8 cellular contexts compared by ENCODE assay signal in genomic region chr4:37977471-37978452, GRCh38. TPM values are rescaled to one million over a fixed set of nuclear protein-coding genes. Genes with fewer than 3 reads are reported as not detected.
A peak's percentile ranks its signal among the peaks of the same experiment; 100 is the strongest.
DNase-seq lines count a peak whose midpoint lies in the region; ATAC-seq lines count a peak whose summit lies in the region.

No MANE protein-coding gene starts in this region.

- peak overlapping the region; percentile 73 for H2BK5ac ChIP-seq in mesenchymal stem cell (ENCODE audit: low read depth, low read length, poor library complexity, severe bottlenecking)

- no peaks in the 10 kb centered on the region for H3K9me3 ChIP-seq in effector memory CD4-positive, alpha-beta T cell (ENCODE audit: control insufficient read depth, low read length)
- H3K9me3 ChIP-seq in mesenchymal stem cell (ENCODE audit: control insufficient read depth, low read length) = no peaks in the 10 kb centered on the region

- H2AFZ ChIP-seq in mesenchymal stem cell (ENCODE audit: low read depth, low read length) = peak overlapping the region; percentile 69

- peaks cover 10% of the 10 kb centered on the region for H3K4me1 ChIP-seq in effector memory CD4-positive, alpha-beta T cell (ENCODE audit: control insufficient read depth, insufficient read depth, low read length, poor library complexity, severe bottlenecking)
- H3K4me1 ChIP-seq in mesenchymal stem cell (ENCODE audit: control insufficient read depth, insufficient read depth, low read depth, low read length) = peaks cover 8% of the 10 kb centered on the region

- peak overlapping the region in 1 of 2 experiments; percentile 88 for H2BK12ac ChIP-seq in mesenchymal stem cell (ENCODE audit: low read length in 2 of 2)

- H3K4me2 ChIP-seq in mesenchymal stem cell (ENCODE audit: low read length, poor library complexity, severe bottlenecking) = peak overlapping the region; percentile 60

- H3K9ac ChIP-seq in mesenchymal stem cell (ENCODE audit: low read length) = peak overlapping the region; percentile 77

- H2BK120ac ChIP-seq in mesenchymal stem cell (ENCODE audit: low read depth, low read length) = peak overlapping the region; percentile 94

- no peak overlapping the region for H4K91ac ChIP-seq in mesenchymal stem cell (ENCODE audit: low read length)

- peak overlapping the region in 1 of 2 experiments; percentile 29 for H3K14ac ChIP-seq in mesenchymal stem cell (ENCODE audit: low read length in 2 of 2)

- H2AK5ac ChIP-seq in mesenchymal stem cell (ENCODE audit: low read length, severe bottlenecking) = no peak overlapping the region

- peaks cover 9% of the 10 kb centered on the region for H3K79me1 ChIP-seq in mesenchymal stem cell (replicated peaks; ENCODE audit: low read length, poor library complexity, severe bottlenecking)

- peak overlapping the region in 1 of 2 experiments; percentile 78 for H3K23ac ChIP-seq in mesenchymal stem cell (ENCODE audit: low read length in 2 of 2)

- WGBS in mesenchymal stem cell = 4% methylated on average over 46 of the region's 81 CpGs

- H3K18ac ChIP-seq in mesenchymal stem cell (ENCODE audit: low read depth in 1 of 2, low read length in 2 of 2) = peak overlapping the region; percentile 83 to 87

- H4K8ac ChIP-seq in mesenchymal stem cell (ENCODE audit: low read length) = no peak overlapping the region

- peak; percentile 74 for ATAC-seq in HG02798 (IDR thresholded peaks at IDR 0.05; ENCODE audit: poor library complexity, unreplicated experiment)

- H3K4ac ChIP-seq in mesenchymal stem cell (ENCODE audit: low read depth in 1 of 2, low read length in 2 of 2) = peak overlapping the region; percentile 74 to 93

- H3K36me3 ChIP-seq in effector memory CD4-positive, alpha-beta T cell (ENCODE audit: control insufficient read depth, insufficient read depth, low read length) = no peaks in the 10 kb centered on the region
- H3K36me3 ChIP-seq in mesenchymal stem cell (ENCODE audit: control insufficient read depth in 1 of 2, insufficient read depth in 2 of 2, low read depth in 1 of 2, low read length in 2 of 2) = no peaks in the 10 kb centered on the region

- DNase-seq in NCI-H748 (lab: John Stamatoyannopoulos, UW; ENCODE audit: unreplicated experiment) (peak; percentile 65), NCI-H748 treated with DMSO at 0.1 percent for 48 hours (lab: John Stamatoyannopoulos, UW) (no peak), NCI-H460 (ENCODE audit: extremely low read depth, low read depth) (peak; percentile 35), mesenchymal stem cell (peak; percentile 76)
- DNase-seq in activated CD8-positive, alpha-beta memory T cell treated with anti-CD3 and anti-CD28 coated beads for 24 hours = peak; percentile 85
- peak; percentile 54 to 70 (median 62) for DNase-seq in effector memory CD4-positive, alpha-beta T cell
- peak; percentile 65 for DNase-seq in stimulated activated CD8-positive, alpha-beta memory T cell treated with anti-CD3 and anti-CD28 coated beads, Interleukin-12 subunit alpha, Interleukin-12 subunit beta, amount 100 ng/mL, for 4 hours (ENCODE audit: low read depth)

- peak overlapping the region; percentile 86 for H3K4me3 ChIP-seq in effector memory CD4-positive, alpha-beta T cell (ENCODE audit: insufficient read depth, low read depth, low read length, poor library complexity, severe bottlenecking)
- H3K4me3 ChIP-seq in mesenchymal stem cell (ENCODE audit: insufficient read depth in 1 of 2, low read depth in 1 of 2, low read length in 2 of 2) = peak overlapping the region; percentile 80 to 89

- peak overlapping the region; percentile 98 for H2BK15ac ChIP-seq in mesenchymal stem cell (ENCODE audit: low read depth, poor library complexity, severe bottlenecking)

- no peaks in the 10 kb centered on the region for H3K27me3 ChIP-seq in effector memory CD4-positive, alpha-beta T cell (replicated peaks; ENCODE audit: control insufficient read depth, insufficient read depth, low read length, poor library complexity, severe bottlenecking)
- H3K27me3 ChIP-seq in mesenchymal stem cell (ENCODE audit: control insufficient read depth in 1 of 2, insufficient read depth in 1 of 2, low read length in 2 of 2) = no peaks in the 10 kb centered on the region

- peak overlapping the region; percentile 75 for H3K27ac ChIP-seq in effector memory CD4-positive, alpha-beta T cell (ENCODE audit: insufficient read depth, low read length, poor library complexity, severe bottlenecking)
- H3K27ac ChIP-seq in mesenchymal stem cell (ENCODE audit: low read length, poor library complexity, severe bottlenecking) = peak overlapping the region; percentile 0

RNA-seq across cellular contexts. Expression of gene PTTG2, which starts 17.6 kb away (rescaled TPM):
- not detected in 2 replicates for total RNA-seq in NCI-H460 (2014; rRNA removed; shearing (Covaris generic))
- not detected in 2 replicates for polyA plus RNA-seq in NCI-H460 (2014; cell fraction: nucleus; rRNA removed)
- not detected for polyA plus RNA-seq in mesenchymal stem cell (2013, experiment 1 of 2)
- polyA plus RNA-seq in mesenchymal stem cell (2013, experiment 2 of 2) = not detected
